In the genomic region with DNA sequence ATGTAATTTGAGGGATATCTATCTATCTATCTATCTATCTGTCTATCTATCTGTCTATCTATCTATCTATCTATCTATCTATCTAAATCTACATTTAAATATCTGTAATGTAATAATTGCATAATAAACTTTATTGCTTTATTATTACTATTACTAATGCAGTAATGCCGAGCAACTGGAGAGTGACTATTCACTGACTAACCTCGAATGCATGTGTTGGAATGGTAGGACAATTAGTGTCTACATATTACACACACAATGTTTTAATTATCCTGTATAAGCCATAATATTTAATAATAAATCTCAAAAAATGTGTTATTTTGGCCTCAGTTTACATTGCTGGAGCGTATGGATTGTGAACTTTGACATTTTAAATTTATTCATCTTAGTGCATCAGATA, we compare ENCODE assay signal across 18 cellular contexts. TPM values are rescaled to one million over a fixed set of nuclear protein-coding genes. Genes with fewer than 3 reads are reported as not detected.
DNase-seq lines count a peak whose midpoint lies in the region; FAIRE-seq and TF ChIP-seq lines count a peak whose summit lies in the region.
"Had no signal": no experiment of that assay in that cellular context is flagged by ENCODE, and none has a peak within 500 bp of the region (broad histone marks: within the 10 kb centered on the region; RNA-seq: fewer than 3 reads in every experiment).

No MANE protein-coding gene starts in this region.

- H3K27me3 ChIP-seq in bronchial epithelial cell (ENCODE audit: control insufficient read depth, insufficient read depth, low read length) (no peaks in the 10 kb centered on the region), MM.1S (replicated peaks; ENCODE audit: insufficient read depth, low read length) (no peaks in the 10 kb centered on the region)

- no peaks in the 10 kb centered on the region for H3F3A ChIP-seq in MM.1S (ENCODE audit: insufficient read depth, low read length)

- no peaks in the 10 kb centered on the region for H3K27me3 Mint-ChIP-seq in activated T-helper 1 cell treated with anti-CD3 and anti-CD28 coated beads, Interleukin-12 subunit alpha, Interleukin-12 subunit beta, Interleukin-2, Interleukin-4 antibody, amounts not matched to agents 30 ng/mL and 10 ng/mL and 1 ng/mL, durations not matched to agents 14 hours and 24 hours and 36 hours (ENCODE audit: insufficient read depth)
- H3K27me3 Mint-ChIP-seq: CD4-positive, alpha-beta T cell had no signal

- no peaks in the 10 kb centered on the region for H3K4me1 ChIP-seq in MM.1S (ENCODE audit: low read length)
- H3K4me1 ChIP-seq: Caco-2 had no signal

- no peaks in the 10 kb centered on the region for H3K9me3 ChIP-seq in MM.1S (replicated peaks; ENCODE audit: insufficient read depth, low read length)
- H3K9me3 ChIP-seq: Caco-2 had no signal

- H3K79me2 ChIP-seq in MM.1S (ENCODE audit: low read length): no peaks in the 10 kb centered on the region

- no peak overlapping the region for H3K4me3 Mint-ChIP-seq in activated T-helper 1 cell treated with anti-CD3 and anti-CD28 coated beads, Interleukin-12 subunit alpha, Interleukin-12 subunit beta, Interleukin-2, Interleukin-4 antibody, amounts not matched to agents 30 ng/mL and 10 ng/mL and 1 ng/mL, durations not matched to agents 14 hours and 24 hours and 36 hours
- H3K4me3 Mint-ChIP-seq: CD4-positive, alpha-beta T cell; H9 had no signal

- intact Hi-C loops in activated T-helper 1 cell treated with anti-CD3 and anti-CD28 coated beads, Interleukin-12 subunit alpha, Interleukin-12 subunit beta, Interleukin-2, Interleukin-4 antibody, amounts not matched to agents 30 ng/mL and 10 ng/mL and 1 ng/mL, durations not matched to agents 14 hours and 24 hours and 36 hours (cut with micrococcal nuclease): no loop called here

- H3K27ac Mint-ChIP-seq in activated T-helper 1 cell treated with anti-CD3 and anti-CD28 coated beads, Interleukin-12 subunit alpha, Interleukin-12 subunit beta, Interleukin-2, Interleukin-4 antibody, amounts not matched to agents 30 ng/mL and 10 ng/mL and 1 ng/mL, durations not matched to agents 14 hours and 24 hours and 36 hours: no peak overlapping the region
- H3K27ac Mint-ChIP-seq: CD4-positive, alpha-beta T cell; H9 had no signal

- H3K4me3 ChIP-seq in bronchial epithelial cell (ENCODE audit: low read depth, low read length) (no peak overlapping the region), fibroblast of mammary gland (ENCODE audit: control insufficient read depth, low read depth, low read length) (no peak overlapping the region), MM.1S (ENCODE audit: low read length) (no peak overlapping the region)
- H3K4me3 ChIP-seq: K562 had no signal

- no peak for FAIRE-seq in bronchial epithelial cell (lab: Jason Lieb, UNC)
- FAIRE-seq: A204.1, D721Med, H1, K562 had no signal

- H3K4me2 ChIP-seq in MM.1S (ENCODE audit: low read depth, low read length): no peak overlapping the region

- peak; percentile 37 for DNase-seq in EL
- peak; percentile 54 for DNase-seq in bronchial epithelial cell (ENCODE audit: low read depth)
- peak; percentile 63 for DNase-seq in fibroblast of mammary gland (ENCODE audit: low read depth)
- no peak for DNase-seq in activated T-helper 1 cell treated with anti-CD3 and anti-CD28 coated beads, Interleukin-12 subunit alpha, Interleukin-12 subunit beta, Interleukin-2, Interleukin-4 antibody, amounts not matched to agents 30 ng/mL and 10 ng/mL and 1 ng/mL, durations not matched to agents 14 hours and 24 hours and 36 hours (ENCODE audit: low spot score)
- DNase-seq in HPDE6-E6E7 (ENCODE audit: extremely low spot score): no peak
- DNase-seq in MM.1S: no peak
- DNase-seq in NCI-H69 (lab: John Stamatoyannopoulos, UW): no peak
- DNase-seq: ACHN; AML-193; Caco-2; CD4-positive, alpha-beta T cell; GF-D8; H9 had no signal

- H3K36me3 ChIP-seq in bronchial epithelial cell (ENCODE audit: control insufficient read depth, insufficient read depth, low read length) (no peaks in the 10 kb centered on the region), MM.1S (replicated peaks; ENCODE audit: insufficient read depth, low read length) (no peaks in the 10 kb centered on the region)

- H3K9me3 Mint-ChIP-seq in activated T-helper 1 cell treated with anti-CD3 and anti-CD28 coated beads, Interleukin-12 subunit alpha, Interleukin-12 subunit beta, Interleukin-2, Interleukin-4 antibody, amounts not matched to agents 30 ng/mL and 10 ng/mL and 1 ng/mL, durations not matched to agents 14 hours and 24 hours and 36 hours: peaks cover 4% of the 10 kb centered on the region
- H3K9me3 Mint-ChIP-seq: H9 had no signal

- no peaks in the 10 kb centered on the region for H3K36me3 Mint-ChIP-seq in activated T-helper 1 cell treated with anti-CD3 and anti-CD28 coated beads, Interleukin-12 subunit alpha, Interleukin-12 subunit beta, Interleukin-2, Interleukin-4 antibody, amounts not matched to agents 30 ng/mL and 10 ng/mL and 1 ng/mL, durations not matched to agents 14 hours and 24 hours and 36 hours (ENCODE audit: low read depth)

- TF ChIP-seq CTCF in bronchial epithelial cell (IDR thresholded peaks at IDR 0.05; ENCODE audit: insufficient read depth, low read length, severe bottlenecking): no peak
- TF ChIP-seq CTCF in fibroblast of mammary gland (conservative IDR thresholded peaks at IDR 0.05; ENCODE audit: control insufficient read depth, insufficient read depth, low read depth, low read length): no peak
- TF ChIP-seq CTCF in MM.1S (IDR thresholded peaks at IDR 0.05; ENCODE audit: low read length): no peak

- no peaks in the 10 kb centered on the region for H4K20me1 ChIP-seq in MM.1S (ENCODE audit: insufficient read depth, low read length)

- no peaks in the 10 kb centered on the region for H3K9me2 ChIP-seq in MM.1S (replicated peaks; ENCODE audit: insufficient read depth, low read length)

- H2AFZ ChIP-seq in MM.1S (ENCODE audit: low read length): no peak overlapping the region

- H3K4me1 Mint-ChIP-seq in activated T-helper 1 cell treated with anti-CD3 and anti-CD28 coated beads, Interleukin-12 subunit alpha, Interleukin-12 subunit beta, Interleukin-2, Interleukin-4 antibody, amounts not matched to agents 30 ng/mL and 10 ng/mL and 1 ng/mL, durations not matched to agents 14 hours and 24 hours and 36 hours (ENCODE audit: low read depth): no peaks in the 10 kb centered on the region
- H3K4me1 Mint-ChIP-seq: H9 had no signal

- no peak overlapping the region for H3K27ac ChIP-seq in MM.1S (ENCODE audit: low read length)
- H3K27ac ChIP-seq: C4-2B had no signal

- no peak overlapping the region for H3K9ac ChIP-seq in MM.1S (ENCODE audit: low read length)

RNA-seq across cellular contexts. Expression of gene CNTN3, which starts 25.2 kb away (rescaled TPM):
- 1.1 and 1.5 TPM in 2 replicates for total RNA-seq in bronchial epithelial cell
- not detected in 2 replicates for total RNA-seq in activated T-helper 1 cell treated with anti-CD3 and anti-CD28 coated beads, Interleukin-12 subunit alpha, Interleukin-12 subunit beta, Interleukin-2, Interleukin-4 antibody, amounts not matched to agents 30 ng/mL and 10 ng/mL and 1 ng/mL, durations not matched to agents 14 hours and 24 hours and 36 hours
- total RNA-seq: Caco-2; CD4-positive, alpha-beta T cell; H9 had no signal

Comparison
In these comparisons a context has a peak if more than half of its experiments do, and no peak if none do; other contexts are left out.
1. DNase-seq: peak in EL (single experiment), bronchial epithelial cell (single experiment) and fibroblast of mammary gland (single experiment); none in activated T-helper 1 cell treated with anti-CD3 and anti-CD28 coated beads, Interleukin-12 subunit alpha, Interleukin-12 subunit beta, Interleukin-2, Interleukin-4 antibody, amounts not matched to agents 30 ng/mL and 10 ng/mL and 1 ng/mL, durations not matched to agents 14 hours and 24 hours and 36 hours (single experiment), HPDE6-E6E7 (single experiment), MM.1S (single experiment) and NCI-H69 (single experiment).